Comparison of ENCODE assay signal across 1 cellular context in genomic region chr4:78693777-78694456, GRCh38.
A peak's percentile ranks its signal among the peaks of the same experiment; 100 is the strongest.
TF ChIP-seq lines count a peak whose summit lies in the region.

No MANE protein-coding gene starts in this region.

TF ChIP-seq in K562, 482 proteins besides CTCF, POLR2A, EP300 and RAD21 (continued from another document and continues in another):
- TF ChIP-seq ESRRB (CRISPR knock-in tag; IDR thresholded peaks at IDR 0.05; ENCODE audit: borderline replicate concordance) (no peak), ZNF445 (CRISPR knock-in tag; IDR thresholded peaks at IDR 0.05; ENCODE audit: low read depth) (peak; percentile 94), POLR2G (IDR thresholded peaks at IDR 0.05; ENCODE audit: low read depth, low read length) (no peak), PHF20 (IDR thresholded peaks at IDR 0.05; ENCODE audit: partially characterized antibody) (no peak), HDAC6 (IDR thresholded peaks at IDR 0.05; ENCODE audit: low read depth, low read length) (no peak), NRF1 (conservative IDR thresholded peaks at IDR 0.05 in 1 of 2, IDR thresholded peaks at IDR 0.05 in 1 of 2) (no peak), WHSC1 (IDR thresholded peaks at IDR 0.05; ENCODE audit: low read length) (no peak), ETS2 (tag; IDR thresholded peaks at IDR 0.05; ENCODE audit: borderline replicate concordance, poor library complexity, severe bottlenecking) (peak; percentile 72), ZNF76 (CRISPR knock-in tag; IDR thresholded peaks at IDR 0.05; ENCODE audit: borderline replicate concordance) (peak; percentile 98), FOXO4 (CRISPR knock-in tag; IDR thresholded peaks at IDR 0.05) (peak; percentile 95), MCM2 (IDR thresholded peaks at IDR 0.05; ENCODE audit: low read depth) (no peak), ZNF449 (CRISPR knock-in tag; IDR thresholded peaks at IDR 0.05) (peak; percentile 99), ZNF551 (CRISPR knock-in tag; IDR thresholded peaks at IDR 0.05) (0 out of 2 replicates have a peak, but pooled peaks have one; percentile 51), ZNF24 (IDR thresholded peaks at IDR 0.05) (no peak), ZFX (CRISPR knock-in tag; IDR thresholded peaks at IDR 0.05) (no peak), BRD9 (IDR thresholded peaks at IDR 0.05; ENCODE audit: low read depth, partially characterized antibody) (no peak), CEBPB (tag; IDR thresholded peaks at IDR 0.05) (peak; percentile 95), TAF1 (IDR thresholded peaks at IDR 0.05; ENCODE audit: control insufficient read depth, extremely low read depth, insufficient read depth, low read length, severe bottlenecking) (no peak), GTF2F1 (IDR thresholded peaks at IDR 0.05; ENCODE audit: low read depth, low read length) (no peak), ZNF764 (CRISPR knock-in tag; IDR thresholded peaks at IDR 0.05; ENCODE audit: low read depth) (no peak), RNF2 (IDR thresholded peaks at IDR 0.05) (peak; percentile 85), PTRF (tag; IDR thresholded peaks at IDR 0.05) (peak; percentile 94), PURB (CRISPR knock-in tag; IDR thresholded peaks at IDR 0.05; ENCODE audit: low read depth) (no peak), THAP12 (CRISPR knock-in tag; IDR thresholded peaks at IDR 0.05) (no peak), ELF1 (tag; IDR thresholded peaks at IDR 0.05) (peak; percentile 43; the same call in 1 of the 2 replicates), TRIM24 (IDR thresholded peaks at IDR 0.05) (peak; percentile 29 to 65; a peak in 3 of 4 replicates), E2F3 (CRISPR knock-in tag; IDR thresholded peaks at IDR 0.05) (peak; percentile 85), CHD4 (IDR thresholded peaks at IDR 0.05; ENCODE audit: insufficient read depth, insufficient replicate concordance, low read depth, low read length, poor library complexity, severe bottlenecking) (no peak), PML (IDR thresholded peaks at IDR 0.05; ENCODE audit: low read length) (peak; percentile 83), SMAD1 (IDR thresholded peaks at IDR 0.05; ENCODE audit: low read depth, low read length, partially characterized antibody) (no peak), NFYB (IDR thresholded peaks at IDR 0.05; ENCODE audit: extremely low read depth, insufficient read length) (no peak), PBX2 (CRISPR knock-in tag; IDR thresholded peaks at IDR 0.05; ENCODE audit: low read depth) (no peak), PBX2 (tag; conservative IDR thresholded peaks at IDR 0.05; ENCODE audit: low read depth) (peak; percentile 58), JUN (IDR thresholded peaks at IDR 0.05; ENCODE audit: borderline replicate concordance, low read depth, low read length) (no peak), JUN (CRISPR knock-in tag; IDR thresholded peaks at IDR 0.05; ENCODE audit: borderline replicate concordance) (no peak), RBM17 (IDR thresholded peaks at IDR 0.05; ENCODE audit: borderline replicate concordance, low read depth, low read length) (no peak), MNT (conservative IDR thresholded peaks at IDR 0.05) (no peak; a peak in 1 of 4 replicates), NELFE (IDR thresholded peaks at IDR 0.05; ENCODE audit: insufficient read depth, insufficient read length) (no peak), TFAM (CRISPR knock-in tag; conservative IDR thresholded peaks at IDR 0.05) (no peak), SMARCE1 (IDR thresholded peaks at IDR 0.05) (peak; percentile 73; the same call in 1 of the 2 replicates), GTF2A2 (tag; IDR thresholded peaks at IDR 0.05) (peak; percentile 93), ZNF444 (CRISPR knock-in tag; IDR thresholded peaks at IDR 0.05) (peak; percentile 95), ZNF75A (CRISPR knock-in tag; IDR thresholded peaks at IDR 0.05) (peak; percentile 90), THRAP3 (IDR thresholded peaks at IDR 0.05; ENCODE audit: borderline replicate concordance) (no peak), NR0B1 (IDR thresholded peaks at IDR 0.05; ENCODE audit: partially characterized antibody) (no peak), SRF (CRISPR knock-in tag; IDR thresholded peaks at IDR 0.05) (peak in 1 of 2 experiments; percentile 72; a peak in 1 of 4 replicates), BCLAF1 (IDR thresholded peaks at IDR 0.05; ENCODE audit: borderline replicate concordance in 1 of 2, control insufficient read depth in 1 of 2, low read depth in 2 of 2, low read length in 1 of 2) (no peak), HDAC8 (tag; IDR thresholded peaks at IDR 0.05) (peak; percentile 96), NR1H2 (CRISPR knock-in tag; IDR thresholded peaks at IDR 0.05) (no peak), CREB3 (tag; conservative IDR thresholded peaks at IDR 0.05; ENCODE audit: low read depth) (peak; percentile 97), RBFOX2 (IDR thresholded peaks at IDR 0.05; ENCODE audit: low read depth, low read length) (no peak), ZBTB33 (CRISPR knock-in tag; IDR thresholded peaks at IDR 0.05) (no peak)
